ENCODE assay signal across 1 cellular context in genomic region chr20:34083137-34083536, GRCh38.
TF ChIP-seq lines count a peak whose summit lies in the region.

No MANE protein-coding gene starts in this region.

TF ChIP-seq in WTC11, 78 proteins besides CTCF, POLR2A, EP300 and RAD21 (continued from another document):
- TF ChIP-seq SOX15 (CRISPR knock-in tag; IDR thresholded peaks at IDR 0.05) = no peak
- TF ChIP-seq HMGXB4 (CRISPR knock-in tag; IDR thresholded peaks at IDR 0.05) = no peak
- no peak for TF ChIP-seq JAZF1 (CRISPR knock-in tag; IDR thresholded peaks at IDR 0.05)
- TF ChIP-seq ZNF219 (CRISPR knock-in tag; IDR thresholded peaks at IDR 0.05; ENCODE audit: borderline replicate concordance) = no peak
- no peak for TF ChIP-seq ZNF138 (CRISPR knock-in tag; conservative IDR thresholded peaks at IDR 0.05)
- no peak for TF ChIP-seq CDX4 (CRISPR knock-in tag; IDR thresholded peaks at IDR 0.05; ENCODE audit: borderline replicate concordance)
- no peak for TF ChIP-seq ZNF281 (CRISPR knock-in tag; IDR thresholded peaks at IDR 0.05)
- no peak for TF ChIP-seq STAT6 (CRISPR knock-in tag; conservative IDR thresholded peaks at IDR 0.05; ENCODE audit: low read depth)
- no peak for TF ChIP-seq PRDM15 (CRISPR knock-in tag; IDR thresholded peaks at IDR 0.05)
- no peak for TF ChIP-seq ARID4B (CRISPR knock-in tag; IDR thresholded peaks at IDR 0.05; ENCODE audit: borderline replicate concordance)
- TF ChIP-seq ZNF263 (CRISPR knock-in tag; IDR thresholded peaks at IDR 0.05; ENCODE audit: low read depth) = no peak
